Comparison of ENCODE assay signal across 8 cellular contexts in the genomic region with DNA sequence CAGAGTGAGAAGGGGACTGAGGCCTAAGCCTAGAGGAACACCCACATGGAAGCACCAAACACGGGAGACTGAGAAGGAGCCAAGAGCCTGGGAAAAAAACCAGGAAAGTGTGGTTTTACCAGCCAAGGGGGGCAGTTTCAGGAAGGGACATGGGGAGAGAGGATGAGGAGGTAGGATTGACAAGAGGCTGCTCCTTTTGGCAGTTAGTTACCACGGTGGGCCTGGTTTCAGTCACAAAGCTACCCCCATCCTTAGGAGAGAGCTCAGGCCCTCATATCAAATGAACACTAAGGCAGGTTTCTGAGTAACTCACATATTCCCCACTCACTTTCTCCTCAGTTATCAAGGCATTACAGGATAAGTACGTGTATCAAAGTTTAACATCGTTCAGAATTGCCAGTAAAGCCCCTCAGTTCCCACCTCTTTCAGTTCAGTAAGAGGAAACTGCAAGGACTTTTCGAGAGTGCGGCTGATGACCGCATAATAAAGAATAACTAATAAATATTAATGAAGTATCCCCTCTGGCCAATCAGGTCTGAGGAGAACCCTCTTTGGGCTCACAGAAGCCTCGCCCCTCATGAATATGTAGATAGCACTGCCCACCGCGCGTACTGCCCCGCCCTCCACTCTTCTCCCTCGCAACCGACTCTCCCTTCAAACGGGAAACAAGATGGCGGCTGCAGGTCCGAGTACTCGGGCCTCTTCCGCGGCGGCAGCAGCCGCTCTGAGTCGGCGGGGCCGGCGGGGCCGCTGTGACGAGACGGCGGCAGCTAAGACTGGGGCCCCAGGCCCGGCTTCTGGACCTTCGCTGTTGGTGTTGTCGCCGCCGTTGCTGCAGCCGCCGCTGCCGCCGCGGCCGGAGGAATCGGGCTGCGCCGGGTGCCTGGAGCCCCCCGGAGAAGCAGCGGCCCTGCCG. TPM values are rescaled to one million over a fixed set of nuclear protein-coding genes. Genes with fewer than 3 reads are reported as not detected.
A peak's percentile ranks its signal among the peaks of the same experiment; 100 is the strongest.
DNase-seq lines count a peak whose midpoint lies in the region; ATAC-seq and TF ChIP-seq lines count a peak whose summit lies in the region.

A gene with protein sequence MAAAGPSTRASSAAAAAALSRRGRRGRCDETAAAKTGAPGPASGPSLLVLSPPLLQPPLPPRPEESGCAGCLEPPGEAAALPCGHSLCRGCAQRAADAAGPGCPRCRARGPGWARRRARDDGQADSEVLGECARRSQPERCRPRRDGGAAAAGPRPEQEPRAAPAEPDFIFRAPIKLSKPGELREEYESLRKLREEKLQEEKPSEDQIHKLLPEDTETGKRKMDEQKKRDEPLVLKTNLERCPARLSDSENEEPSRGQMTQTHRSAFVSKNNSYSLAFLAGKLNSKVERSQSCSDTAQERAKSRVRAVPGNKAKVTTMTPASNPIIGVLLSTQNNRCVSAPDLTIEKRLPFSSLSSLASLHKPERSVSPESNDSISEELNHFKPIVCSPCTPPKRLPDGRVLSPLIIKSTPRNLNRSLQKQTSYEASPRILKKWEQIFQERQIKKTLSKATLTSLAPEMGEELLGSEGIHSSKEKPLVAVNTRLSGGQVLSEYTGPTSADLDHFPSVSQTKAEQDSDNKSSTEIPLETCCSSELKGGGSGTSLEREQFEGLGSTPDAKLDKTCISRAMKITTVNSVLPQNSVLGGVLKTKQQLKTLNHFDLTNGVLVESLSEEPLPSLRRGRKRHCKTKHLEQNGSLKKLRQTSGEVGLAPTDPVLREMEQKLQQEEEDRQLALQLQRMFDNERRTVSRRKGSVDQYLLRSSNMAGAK (plus strand): TSS at position 639 of the 916 bp plus-strand sequence. CDS start 32 bp downstream, at position 671.

- no peaks in the 10 kb centered on the region for H3K27me3 ChIP-seq in BLaER1 treated with 17β-estradiol and CSF1 and Interleukin-3, amounts not matched to agents 10 nM and 100 nM
- H3K27me3 ChIP-seq in left lung, result no peaks in the 10 kb centered on the region

- peak within 1 kb of the TSS; percentile 74 to 93 (median 88) for H3K4me2 ChIP-seq in BLaER1 treated with 17β-estradiol and CSF1 and Interleukin-3, amounts not matched to agents 10 nM and 100 nM

- H3K4me3 Mint-ChIP-seq in dendritic cell treated with granulocyte-macrophage colony-stimulating factor and Interleukin-4, amounts not matched to agents 40 ng/mL and 50 ng/mL, for 4 days, result peak within 1 kb of the TSS; percentile 92

- no peak for TF ChIP-seq CTCF in left lung (IDR thresholded peaks at IDR 0.05)

- no peaks in the 10 kb centered on the region for H3K9me3 Mint-ChIP-seq in dendritic cell treated with granulocyte-macrophage colony-stimulating factor and Interleukin-4, amounts not matched to agents 40 ng/mL and 50 ng/mL, for 4 days

- H3K9me3 ChIP-seq in BLaER1 treated with 17β-estradiol and CSF1 and Interleukin-3, amounts not matched to agents 10 nM and 100 nM (replicated peaks in 1 of 11), result 0 out of 22 replicates have a peak, but pooled peaks cover 0 to 3% (median 0%) of the 10 kb centered on the region in 11 experiments
- no peaks in the 10 kb centered on the region for H3K9me3 ChIP-seq in left lung

- H4K20me1 ChIP-seq in BLaER1 treated with 17β-estradiol and CSF1 and Interleukin-3, amounts not matched to agents 10 nM and 100 nM, result peaks cover 0 to 39% (median 29%) of the 10 kb centered on the region in 11 experiments; a peak in 14 of 22 replicates

- DNase-seq in NCI-H748 (lab: John Stamatoyannopoulos, UW; ENCODE audit: unreplicated experiment), result peak; percentile 98
- DNase-seq in activated CD4-positive, alpha-beta T cell treated with anti-CD3 and anti-CD28 coated beads, Interleukin-2, amount 50 U/mL, for 1 hour, result peak; percentile 83
- peak; percentile 96 for DNase-seq in left lung
- DNase-seq in stimulated activated CD4-positive, alpha-beta T cell treated with anti-CD3 and anti-CD28 coated beads, Interleukin-2, amount 100 ng/mL, for 48 hours, result peak; percentile 75 to 80

- H3K27ac Mint-ChIP-seq in dendritic cell treated with granulocyte-macrophage colony-stimulating factor and Interleukin-4, amounts not matched to agents 40 ng/mL and 50 ng/mL, for 4 days, result peak within 1 kb of the TSS; percentile 83

- intact Hi-C loops in dendritic cell treated with granulocyte-macrophage colony-stimulating factor and Interleukin-4, amounts not matched to agents 40 ng/mL and 50 ng/mL, for 4 days (cut with micrococcal nuclease), result no loop called here
- intact Hi-C loops in left lung (cut with DNase I), result no loop called here

- peaks cover 42% of the 10 kb centered on the region for H3K4me1 Mint-ChIP-seq in dendritic cell treated with granulocyte-macrophage colony-stimulating factor and Interleukin-4, amounts not matched to agents 40 ng/mL and 50 ng/mL, for 4 days (ENCODE audit: low read depth)

- H3K27me3 Mint-ChIP-seq in dendritic cell treated with granulocyte-macrophage colony-stimulating factor and Interleukin-4, amounts not matched to agents 40 ng/mL and 50 ng/mL, for 4 days, result peaks cover 5% of the 10 kb centered on the region

- H3K4me1 ChIP-seq in BLaER1 treated with 17β-estradiol and CSF1 and Interleukin-3, amounts not matched to agents 10 nM and 100 nM, result peaks cover 29 to 48% (median 32%) of the 10 kb centered on the region in 10 experiments
- peaks cover 23 to 48% of the 10 kb centered on the region in 2 donors for H3K4me1 ChIP-seq in left lung

- peaks cover 14% of the 10 kb centered on the region for H3K36me3 Mint-ChIP-seq in dendritic cell treated with granulocyte-macrophage colony-stimulating factor and Interleukin-4, amounts not matched to agents 40 ng/mL and 50 ng/mL, for 4 days (ENCODE audit: low read depth)

- peak within 1 kb of the TSS; percentile 97 to 100 (median 99) for H3K27ac ChIP-seq in BLaER1 treated with 17β-estradiol and CSF1 and Interleukin-3, amounts not matched to agents 10 nM and 100 nM
- H3K27ac ChIP-seq in left lung, result peak within 1 kb of the TSS; percentile 94 to 99

- ATAC-seq in GM19351 (IDR thresholded peaks at IDR 0.05; ENCODE audit: unreplicated experiment) (peak; percentile 98), HG03521 (IDR thresholded peaks at IDR 0.05; ENCODE audit: unreplicated experiment) (peak; percentile 97), left lung (peak; percentile 98)

- peaks cover 0 to 23% (median 11%) of the 10 kb centered on the region in 11 experiments; a peak in 12 of 22 replicates for H3K36me3 ChIP-seq in BLaER1 treated with 17β-estradiol and CSF1 and Interleukin-3, amounts not matched to agents 10 nM and 100 nM
- H3K36me3 ChIP-seq in left lung, result no peaks in the 10 kb centered on the region

- H3K4me3 ChIP-seq in BLaER1 treated with 17β-estradiol and CSF1 and Interleukin-3, amounts not matched to agents 10 nM and 100 nM, result peak within 1 kb of the TSS; percentile 77 to 91 (median 86)
- peak within 1 kb of the TSS; percentile 64 to 73 for H3K4me3 ChIP-seq in left lung

- H3K9ac ChIP-seq in BLaER1 treated with 17β-estradiol and CSF1 and Interleukin-3, amounts not matched to agents 10 nM and 100 nM, result peak within 1 kb of the TSS; percentile 96 to 100 (median 99)

RNA-seq across cellular contexts. Expression of the gene that starts here (rescaled TPM):
- 10 to 100 TPM; 19.4 to 23.6 TPM for total RNA-seq in left lung

Comparison
In these comparisons a context has a peak if more than half of its experiments do, and no peak if none do; other contexts are left out.
1. Peak in every context shown above with its lines: DNase-seq, ATAC-seq, H3K4me3 ChIP-seq and H3K27ac ChIP-seq.